In the genomic region with DNA sequence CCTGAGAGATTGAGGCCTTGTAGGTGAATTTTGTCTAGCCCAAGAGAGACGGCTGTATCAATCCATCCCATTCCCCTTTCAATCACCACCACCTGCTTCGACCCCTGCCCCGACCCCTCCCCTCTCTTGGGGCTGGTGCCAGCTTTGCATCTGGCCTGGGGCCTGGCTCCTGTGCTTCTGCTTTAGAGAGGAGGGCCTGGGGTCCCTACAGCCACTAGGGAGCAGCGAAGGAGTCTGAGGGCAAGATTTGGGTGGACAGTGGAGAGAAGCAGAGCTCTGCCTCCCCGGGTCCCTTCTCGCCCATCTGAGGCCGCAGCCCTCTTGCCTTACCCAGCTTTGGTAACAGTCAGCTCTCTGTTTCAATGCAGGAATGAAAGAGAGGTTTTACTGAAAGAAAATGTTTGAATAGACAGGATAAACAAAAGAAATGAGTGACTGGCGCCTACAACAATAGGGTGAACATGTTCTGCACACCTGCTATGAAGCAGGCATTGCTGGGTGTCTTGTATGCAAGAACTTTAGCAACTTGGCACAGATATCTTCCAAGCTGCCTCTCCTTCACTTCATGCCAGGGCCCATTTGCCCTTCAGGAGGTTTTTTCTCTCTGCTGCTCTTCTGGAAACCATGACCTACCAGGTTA, we compare ENCODE assay signal across 20 cellular contexts. TPM values are rescaled to one million over a fixed set of nuclear protein-coding genes. Genes with fewer than 3 reads are reported as not detected.
"Had no signal": no experiment of that assay in that cellular context is flagged by ENCODE, and none has a peak within 500 bp of the region (broad histone marks: within the 10 kb centered on the region; RNA-seq: fewer than 3 reads in every experiment).

No MANE protein-coding gene starts in this region.

- H3K36me3 ChIP-seq: gastroesophageal sphincter, ovary had no signal

- H3K36me3 Mint-ChIP-seq: activated CD4-positive, alpha-beta memory T cell treated with anti-CD3 and anti-CD28 coated beads for 36 hours; activated naive CD8-positive, alpha-beta T cell; brain had no signal

- H3K9me3 ChIP-seq: gastroesophageal sphincter, ovary, testis had no signal

- H3K27ac ChIP-seq: epithelial cell of prostate, gastroesophageal sphincter, ovary, testis had no signal

- H3K4me3 ChIP-seq: gastroesophageal sphincter, ovary, testis had no signal

- H3K4me1 Mint-ChIP-seq: brain; central memory CD8-positive, alpha-beta T cell; stimulated activated naive CD8-positive, alpha-beta T cell treated with anti-CD3 and anti-CD28 coated beads, Interleukin-15, amount 100 ng/mL, for 72 hours had no signal

- DNase-seq: activated CD4-positive, alpha-beta memory T cell treated with anti-CD3 and anti-CD28 coated beads for 36 hours; activated CD4-positive, CD25-positive, alpha-beta regulatory T cell treated with anti-CD3 and anti-CD28 coated beads, Interleukin-2, amount 50 U/mL, for 72 hours; activated gamma-delta T cell; activated T-cell treated with anti-CD3 and anti-CD28 coated beads, Interleukin-2, amount 50 U/mL, for 48 hours; amygdala; cortex of kidney; effector memory CD4-positive, alpha-beta T cell; kidney glomerular epithelial cell; mesendoderm; ovary; stimulated activated CD4-positive, alpha-beta T cell treated with anti-CD3 and anti-CD28 coated beads, Interleukin-4, amount 100 ng/mL, for 1 hour; stimulated activated CD8-positive, alpha-beta memory T cell treated with anti-CD3 and anti-CD28 coated beads, Interleukin-4, amount 100 ng/mL, for 48 hours; stimulated activated naive CD8-positive, alpha-beta T cell treated with anti-CD3 and anti-CD28 coated beads, Interleukin-15, amount 100 ng/mL, for 72 hours; testis had no signal

- H3K9me3 Mint-ChIP-seq: activated CD4-positive, alpha-beta memory T cell treated with anti-CD3 and anti-CD28 coated beads for 36 hours; central memory CD8-positive, alpha-beta T cell; stimulated activated naive CD8-positive, alpha-beta T cell treated with anti-CD3 and anti-CD28 coated beads, Interleukin-15, amount 100 ng/mL, for 72 hours had no signal

- H3K27ac Mint-ChIP-seq: activated CD4-positive, alpha-beta memory T cell treated with anti-CD3 and anti-CD28 coated beads for 36 hours; activated naive CD8-positive, alpha-beta T cell had no signal

- H3K27me3 ChIP-seq: gastroesophageal sphincter, ovary, testis had no signal

- H3K4me3 Mint-ChIP-seq: activated CD4-positive, alpha-beta memory T cell treated with anti-CD3 and anti-CD28 coated beads for 36 hours; activated naive CD8-positive, alpha-beta T cell; brain; central memory CD8-positive, alpha-beta T cell; stimulated activated naive CD8-positive, alpha-beta T cell treated with anti-CD3 and anti-CD28 coated beads, Interleukin-15, amount 100 ng/mL, for 72 hours had no signal

- H3K4me1 ChIP-seq: gastroesophageal sphincter, testis had no signal

- ATAC-seq: gastroesophageal sphincter; stimulated activated naive CD8-positive, alpha-beta T cell treated with anti-CD3 and anti-CD28 coated beads, Interleukin-15, amount 100 ng/mL, for 72 hours had no signal

- H3K27me3 Mint-ChIP-seq: activated CD4-positive, alpha-beta memory T cell treated with anti-CD3 and anti-CD28 coated beads for 36 hours; stimulated activated naive CD8-positive, alpha-beta T cell treated with anti-CD3 and anti-CD28 coated beads, Interleukin-15, amount 100 ng/mL, for 72 hours had no signal

RNA-seq across cellular contexts. Expression of a gene that starts 57.4 kb away (rescaled TPM):
- polyA plus RNA-seq: neural cell had no signal
